Comparison of ENCODE assay signal across 24 cellular contexts in the genomic region with DNA sequence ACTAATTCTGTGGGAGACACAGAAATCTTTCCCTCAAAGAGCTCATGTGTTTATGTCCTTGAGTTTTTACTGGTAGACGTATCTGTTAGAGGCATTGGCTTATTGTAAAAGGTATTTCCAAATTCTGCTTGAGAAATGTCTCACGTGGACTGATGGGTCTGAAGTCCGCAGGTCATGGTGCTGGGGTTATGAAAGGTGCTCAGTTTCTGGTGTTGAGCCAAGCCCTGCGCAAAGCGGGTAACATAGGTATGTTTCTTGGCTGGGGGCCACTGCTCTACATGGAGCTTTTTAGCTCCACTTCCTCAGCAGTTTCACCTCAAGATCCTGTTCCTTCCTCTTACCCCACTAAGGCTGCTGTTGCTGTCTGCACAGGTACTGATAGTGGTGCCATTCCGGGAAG. TPM values are rescaled to one million over a fixed set of nuclear protein-coding genes. Genes with fewer than 3 reads are reported as not detected.
DNase-seq lines count a peak whose midpoint lies in the region; ATAC-seq, FAIRE-seq and TF ChIP-seq lines count a peak whose summit lies in the region.
"Had no signal": no experiment of that assay in that cellular context is flagged by ENCODE, and none has a peak within 500 bp of the region (broad histone marks: within the 10 kb centered on the region; RNA-seq: fewer than 3 reads in every experiment).

No MANE protein-coding gene starts in this region.

- DNase-seq in AG04450 (ENCODE audit: low read depth, low spot score) = no peak
- DNase-seq in RWPE2 (ENCODE audit: low spot score) = no peak
- no peak for DNase-seq in epithelial cell of prostate (ENCODE audit: low read depth, low spot score)
- DNase-seq in mucosa of gallbladder (ENCODE audit: low spot score) = peak; percentile 63
- no peak for DNase-seq in HUDEP-2 (lab: John Stamatoyannopoulos, UW; ENCODE audit: unreplicated experiment in 76 of 76)
- no peak for DNase-seq in activated CD4-positive, alpha-beta T cell treated with anti-CD3 and anti-CD28 coated beads for 4 hours
- DNase-seq in RCC 7860 (ENCODE audit: low spot score) = no peak
- DNase-seq in prostate gland (ENCODE audit: low spot score) = no peak
- DNase-seq: activated CD4-positive, alpha-beta T cell treated with anti-CD3 and anti-CD28 coated beads, Interleukin-2, amount 50 U/mL, for 4 hours; activated effector memory CD4-positive, alpha-beta T cell treated with anti-CD3 and anti-CD28 coated beads, Interleukin-2, amount 50 U/mL, for 16 hours; cortex of kidney; Kasumi-1; kidney; NCI-H1694 treated with DMSO at 0.1 percent for 48 hours; NCI-H526 treated with DMSO at 0.1 percent for 48 hours; stimulated activated CD4-positive, alpha-beta T cell treated with anti-CD3 and anti-CD28 coated beads, Interleukin-1b, Interleukin-23, amount 100 ng/mL, for 48 hours; uterus had no signal

- H3K4me1 ChIP-seq in RWPE2 (ENCODE audit: insufficient read depth, poor library complexity, severe bottlenecking) (peaks cover 14% of the 10 kb centered on the region), prostate gland (replicated peaks) (no peaks in the 10 kb centered on the region)
- H3K4me1 ChIP-seq: neural progenitor cell, uterus had no signal

- 89% methylated on average over 6 of the region's 6 CpGs for WGBS in prostate gland

- POLR2A ChIA-PET in AG04450 (lab: Yijun Ruan, JAX) = no interaction called here

- H3K27ac ChIP-seq in AG04450 (ENCODE audit: low read depth, low read length) (peak overlapping the region; percentile 96), RWPE2 (ENCODE audit: poor library complexity, severe bottlenecking) (peak overlapping the region; percentile 89), epithelial cell of prostate (peak overlapping the region; percentile 90), prostate gland (no peak overlapping the region)
- H3K27ac ChIP-seq: C4-2B, cardiac muscle cell, neural progenitor cell, uterus had no signal

- CTCF ChIA-PET in AG04450 (lab: Charles Lee) = interaction anchor here (1.6 to 13.0 kb wide), 3 partner anchors 11 to 16 kb away, joined by 6 to 158 read pairs (median 41); a partner anchor contains a TSS

- no peak for ATAC-seq in RWPE2 (ENCODE audit: low read depth)
- ATAC-seq: WTC11 had no signal

- TF ChIP-seq CTCF in AG04450 (IDR thresholded peaks at IDR 0.05; ENCODE audit: low read depth, low read length) (no peak), RWPE2 (IDR thresholded peaks at IDR 0.05; ENCODE audit: poor library complexity, severe bottlenecking) (no peak), prostate gland (IDR thresholded peaks at IDR 0.05) (no peak)

- H3K36me3 ChIP-seq in RWPE2 (ENCODE audit: low read depth) (peaks cover 55% of the 10 kb centered on the region), prostate gland (peaks cover 4 to 25% of the 10 kb centered on the region in 2 donors)
- H3K36me3 ChIP-seq: uterus had no signal

- intact Hi-C loops in prostate gland (cut with DNase I) = no loop called here

- no peak for TF ChIP-seq POLR2A in prostate gland (IDR thresholded peaks at IDR 0.05)

- H3K9me3 ChIP-seq in AG04450 (ENCODE audit: control insufficient read depth, insufficient read depth, low read length) = no peaks in the 10 kb centered on the region
- H3K9me3 ChIP-seq in RWPE2 (ENCODE audit: severe bottlenecking) = no peaks in the 10 kb centered on the region
- no peaks in the 10 kb centered on the region for H3K9me3 ChIP-seq in prostate gland
- H3K9me3 ChIP-seq: uterus had no signal

- FAIRE-seq in RCC 7860 (lab: Jason Lieb, UNC) = no peak
- FAIRE-seq: GM12891, H1, kidney had no signal

- H3K4me3 ChIP-seq in AG04450 (ENCODE audit: low read depth, low read length) (no peak overlapping the region), RWPE2 (ENCODE audit: severe bottlenecking) (no peak overlapping the region), prostate gland (no peak overlapping the region)
- H3K4me3 ChIP-seq: cardiac muscle cell, neural progenitor cell, uterus had no signal

- H3K27me3 ChIP-seq in AG04450 (ENCODE audit: control insufficient read depth, insufficient read depth, low read length) = no peaks in the 10 kb centered on the region
- no peaks in the 10 kb centered on the region for H3K27me3 ChIP-seq in RWPE2 (ENCODE audit: insufficient read depth, poor library complexity, severe bottlenecking)
- no peaks in the 10 kb centered on the region for H3K27me3 ChIP-seq in prostate gland (replicated peaks; ENCODE audit: insufficient read depth)
- H3K27me3 ChIP-seq: cardiac muscle cell, neural progenitor cell, uterus had no signal

RNA-seq across cellular contexts. Expression of a gene that starts 10.8 kb away (rescaled TPM):
- polyA plus RNA-seq in AG04450 (2011; rRNA removed) = 7.5 and 8.6 TPM in 2 replicates
- 9.4 and 10.8 TPM in 2 replicates for polyA minus RNA-seq in AG04450 (2011; rRNA and poly(A)+ RNA removed)
- total RNA-seq in mucosa of gallbladder (5.0 TPM), prostate gland (1 to 10 TPM; 6.0 to 8.1 TPM)

RNA-seq across cellular contexts. Expression of a gene that starts 32.6 kb away (rescaled TPM):
- polyA plus RNA-seq in AG04450 (2011; rRNA removed) = 0.67 and 1.0 TPM in 2 replicates
- polyA minus RNA-seq in AG04450 (2011; rRNA and poly(A)+ RNA removed) = 1.6 and 2.1 TPM in 2 replicates
- total RNA-seq in mucosa of gallbladder (104 TPM), prostate gland (100 to 1,000 TPM in 1 of 2 donors, 10 to 100 TPM in 1; 59.8 to 118 TPM)
- total RNA-seq: Daoy had no signal

RNA-seq across cellular contexts. Expression of a gene that starts 54.2 kb away (rescaled TPM):
- polyA plus RNA-seq in AG04450 (2011; rRNA removed) = 1.8 and 2.2 TPM in 2 replicates
- 3.4 and 4.0 TPM in 2 replicates for polyA minus RNA-seq in AG04450 (2011; rRNA and poly(A)+ RNA removed)
- total RNA-seq in mucosa of gallbladder = 1.8 TPM
- 1 to 10 TPM; 5.0 to 6.8 TPM for total RNA-seq in prostate gland

Comparison
In these comparisons a context has a peak if more than half of its experiments do, and no peak if none do; other contexts are left out.
1. H3K27ac ChIP-seq: peak in AG04450 (single experiment), RWPE2 (single experiment) and epithelial cell of prostate (single experiment); none in prostate gland (0 of 2).